Comparison of ENCODE assay signal across 9 cellular contexts in the genomic region with DNA sequence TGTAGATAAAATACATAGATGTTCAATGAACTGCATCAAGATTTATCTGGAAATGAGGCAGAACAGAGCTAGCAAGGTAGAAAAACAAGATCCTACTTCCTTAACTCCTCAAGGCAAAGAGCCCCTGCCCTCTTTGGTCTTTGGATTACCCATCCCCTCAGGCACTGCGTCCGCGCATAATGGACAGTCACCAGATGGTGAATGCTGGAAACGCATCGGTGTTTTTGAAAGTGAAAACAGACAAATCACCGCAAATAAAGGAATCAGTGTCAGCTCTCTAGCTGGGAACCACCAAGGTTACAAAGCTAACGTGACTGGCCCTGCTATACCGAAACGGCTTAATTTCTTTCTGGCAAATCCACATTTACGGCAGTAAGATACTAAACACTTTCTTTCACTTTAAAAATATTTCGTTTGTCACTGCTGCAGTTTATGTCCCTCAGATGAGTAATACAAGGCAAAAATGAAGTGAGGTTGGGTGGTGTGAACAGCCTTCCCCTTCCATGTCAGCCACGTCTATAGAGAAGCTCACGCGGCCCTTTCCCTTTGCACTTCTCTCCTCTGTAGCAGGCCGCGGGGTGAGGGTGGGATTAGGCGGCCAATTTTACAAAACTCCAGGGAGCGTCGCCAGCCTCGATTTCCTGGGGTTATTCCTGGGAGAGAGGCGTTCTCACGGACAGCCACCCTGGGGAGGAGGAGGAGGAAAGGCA. TPM values are rescaled to one million over a fixed set of nuclear protein-coding genes. Genes with fewer than 3 reads are reported as not detected.
DNase-seq lines count a peak whose midpoint lies in the region; ATAC-seq and TF ChIP-seq lines count a peak whose summit lies in the region.
"Had no signal": no experiment of that assay in that cellular context is flagged by ENCODE, and none has a peak within 500 bp of the region (broad histone marks: within the 10 kb centered on the region; RNA-seq: fewer than 3 reads in every experiment).

No MANE protein-coding gene starts in this region.

- no peaks in the 10 kb centered on the region for H3K36me3 ChIP-seq in neural cell (ENCODE audit: insufficient read depth, low read length)

- H3K9me3 ChIP-seq in neural cell (ENCODE audit: low read length) = no peaks in the 10 kb centered on the region

- H3K4me2 ChIP-seq in neural cell (ENCODE audit: low read length) = no peak overlapping the region

- no peak overlapping the region for H2AFZ ChIP-seq in neural cell (ENCODE audit: low read depth, low read length)

- H3K9ac ChIP-seq in neural cell (ENCODE audit: low read length) = no peak overlapping the region

- peak; percentile 41 for ATAC-seq in effector memory CD8-positive, alpha-beta T cell (replicated peaks)
- ATAC-seq in GM18517 (IDR thresholded peaks at IDR 0.05; ENCODE audit: unreplicated experiment) (no peak), HG02938 (IDR thresholded peaks at IDR 0.05; ENCODE audit: unreplicated experiment) (no peak), HG03159 (IDR thresholded peaks at IDR 0.05; ENCODE audit: unreplicated experiment) (no peak)

- peak overlapping the region; percentile 74 to 78 for H3K4me3 Mint-ChIP-seq in effector memory CD8-positive, alpha-beta T cell

- H3K79me2 ChIP-seq in neural cell (replicated peaks; ENCODE audit: insufficient read depth, low read length) = no peaks in the 10 kb centered on the region

- H3F3A ChIP-seq in neural cell (ENCODE audit: insufficient read depth, low read length, poor library complexity, severe bottlenecking) = no peaks in the 10 kb centered on the region

- TF ChIP-seq CTCF in AG09309 (IDR thresholded peaks at IDR 0.05; ENCODE audit: control insufficient read depth, insufficient read depth, low read depth, low read length, missing control alignments) (no peak), neural cell (IDR thresholded peaks at IDR 0.05; ENCODE audit: poor library complexity, severe bottlenecking) (no peak)

- H3K27ac ChIP-seq in neural cell (ENCODE audit: low read length) = no peak overlapping the region

- H3K4me1 Mint-ChIP-seq in effector memory CD8-positive, alpha-beta T cell (ENCODE audit: low read depth in 2 of 2) = peaks cover 9 to 13% of the 10 kb centered on the region in 2 donors

- no peaks in the 10 kb centered on the region for H4K20me1 ChIP-seq in neural cell (ENCODE audit: insufficient read depth)

- peak overlapping the region in 1 of 2 donors; percentile 21 for H3K27ac Mint-ChIP-seq in effector memory CD8-positive, alpha-beta T cell

- TF ChIP-seq RAD21 in neural cell (conservative IDR thresholded peaks at IDR 0.05) = no peak

- no peaks in the 10 kb centered on the region for H3K9me2 ChIP-seq in neural cell (ENCODE audit: insufficient read depth, low read length)

- H3K36me3 Mint-ChIP-seq in effector memory CD8-positive, alpha-beta T cell (ENCODE audit: insufficient read depth) = no peaks in the 10 kb centered on the region

- peaks cover 64% of the 10 kb centered on the region for H3K27me3 ChIP-seq in neural cell (ENCODE audit: insufficient read depth, low read depth, low read length)

- peaks cover 76 to 85% of the 10 kb centered on the region in 2 donors for H3K27me3 Mint-ChIP-seq in effector memory CD8-positive, alpha-beta T cell

- H3K4me3 ChIP-seq in AG09309 (ENCODE audit: control insufficient read depth, low read depth, low read length) (peak overlapping the region; percentile 2; the same call in 1 of the 2 replicates), neural cell (ENCODE audit: low read length) (peak overlapping the region; percentile 76)

- no peaks in the 10 kb centered on the region for H3K9me3 Mint-ChIP-seq in effector memory CD8-positive, alpha-beta T cell

- no peak for DNase-seq in AG09309 (ENCODE audit: low read depth)
- peak; percentile 57 for DNase-seq in NCI-H146 (lab: John Stamatoyannopoulos, UW)
- DNase-seq in effector memory CD8-positive, alpha-beta T cell = no peak
- no peak for DNase-seq in activated CD8-positive, alpha-beta memory T cell treated with anti-CD3 and anti-CD28 coated beads, Interleukin-2, amount 50 U/mL, for 4 hours
- DNase-seq: NCI-H1436 had no signal

- TF ChIP-seq EP300 in neural cell (conservative IDR thresholded peaks at IDR 0.05; ENCODE audit: poor library complexity, severe bottlenecking) = no peak

TF ChIP-seq in neural cell, 6 proteins besides CTCF, POLR2A, EP300 and RAD21:
- peak; percentile 15 for TF ChIP-seq EZH2 (IDR thresholded peaks at IDR 0.05; ENCODE audit: borderline replicate concordance, insufficient read depth, low read length, poor library complexity, severe bottlenecking)
- TF ChIP-seq, protein P1, sequence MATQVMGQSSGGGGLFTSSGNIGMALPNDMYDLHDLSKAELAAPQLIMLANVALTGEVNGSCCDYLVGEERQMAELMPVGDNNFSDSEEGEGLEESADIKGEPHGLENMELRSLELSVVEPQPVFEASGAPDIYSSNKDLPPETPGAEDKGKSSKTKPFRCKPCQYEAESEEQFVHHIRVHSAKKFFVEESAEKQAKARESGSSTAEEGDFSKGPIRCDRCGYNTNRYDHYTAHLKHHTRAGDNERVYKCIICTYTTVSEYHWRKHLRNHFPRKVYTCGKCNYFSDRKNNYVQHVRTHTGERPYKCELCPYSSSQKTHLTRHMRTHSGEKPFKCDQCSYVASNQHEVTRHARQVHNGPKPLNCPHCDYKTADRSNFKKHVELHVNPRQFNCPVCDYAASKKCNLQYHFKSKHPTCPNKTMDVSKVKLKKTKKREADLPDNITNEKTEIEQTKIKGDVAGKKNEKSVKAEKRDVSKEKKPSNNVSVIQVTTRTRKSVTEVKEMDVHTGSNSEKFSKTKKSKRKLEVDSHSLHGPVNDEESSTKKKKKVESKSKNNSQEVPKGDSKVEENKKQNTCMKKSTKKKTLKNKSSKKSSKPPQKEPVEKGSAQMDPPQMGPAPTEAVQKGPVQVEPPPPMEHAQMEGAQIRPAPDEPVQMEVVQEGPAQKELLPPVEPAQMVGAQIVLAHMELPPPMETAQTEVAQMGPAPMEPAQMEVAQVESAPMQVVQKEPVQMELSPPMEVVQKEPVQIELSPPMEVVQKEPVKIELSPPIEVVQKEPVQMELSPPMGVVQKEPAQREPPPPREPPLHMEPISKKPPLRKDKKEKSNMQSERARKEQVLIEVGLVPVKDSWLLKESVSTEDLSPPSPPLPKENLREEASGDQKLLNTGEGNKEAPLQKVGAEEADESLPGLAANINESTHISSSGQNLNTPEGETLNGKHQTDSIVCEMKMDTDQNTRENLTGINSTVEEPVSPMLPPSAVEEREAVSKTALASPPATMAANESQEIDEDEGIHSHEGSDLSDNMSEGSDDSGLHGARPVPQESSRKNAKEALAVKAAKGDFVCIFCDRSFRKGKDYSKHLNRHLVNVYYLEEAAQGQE (IDR thresholded peaks at IDR 0.05; ENCODE audit: borderline replicate concordance) = no peak

RNA-seq across cellular contexts. Expression of a gene that starts 0.6 kb away (rescaled TPM):
- 0.11 and 0.14 TPM in 2 replicates for polyA plus RNA-seq in neural cell
- 0.12 and 0.24 TPM in 2 replicates for polyA minus RNA-seq in neural cell
